In the genomic region with DNA sequence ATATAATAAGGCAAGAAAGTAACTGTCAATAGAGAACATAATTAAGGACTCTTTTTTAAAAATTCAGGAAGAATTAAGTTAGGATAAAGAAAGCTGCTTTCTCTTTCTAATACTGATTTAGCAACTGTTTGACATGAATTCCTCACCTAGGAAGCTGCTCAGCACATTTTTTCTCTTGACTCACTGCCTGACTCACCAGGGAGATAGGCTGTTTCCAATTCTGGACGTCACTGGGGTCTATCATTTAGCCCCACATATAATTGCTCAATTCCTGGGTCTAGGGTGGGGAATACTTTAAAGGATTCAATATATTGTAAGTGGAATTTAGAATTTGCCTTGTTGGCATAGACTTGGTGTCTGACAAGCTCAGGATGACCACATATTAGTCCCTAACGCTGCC, we compare ENCODE assay signal across 14 cellular contexts. TPM values are rescaled to one million over a fixed set of nuclear protein-coding genes. Genes with fewer than 3 reads are reported as not detected.
DNase-seq lines count a peak whose midpoint lies in the region; ATAC-seq and TF ChIP-seq lines count a peak whose summit lies in the region.
"Had no signal": no experiment of that assay in that cellular context is flagged by ENCODE, and none has a peak within 500 bp of the region (broad histone marks: within the 10 kb centered on the region; RNA-seq: fewer than 3 reads in every experiment).

No MANE protein-coding gene starts in this region.

- 46% methylated on average over 2 of the region's 2 CpGs for WGBS in suprapubic skin

- no peak overlapping the region for H3K27ac Mint-ChIP-seq in endothelial cell (ENCODE audit: unreplicated experiment)
- H3K27ac Mint-ChIP-seq: T-helper 1 cell treated with Interleukin-12 subunit alpha and Interleukin-12 subunit beta and Interleukin-4 antibody, amounts not matched to agents 30 μg/mL and 1 μg/mL, for 36 hours had no signal

- no peak for ATAC-seq in GM19328 (IDR thresholded peaks at IDR 0.05; ENCODE audit: unreplicated experiment)
- no peak for ATAC-seq in GM21515 (IDR thresholded peaks at IDR 0.05; ENCODE audit: unreplicated experiment)

- H3K4me3 ChIP-seq in suprapubic skin = no peak overlapping the region

- H3K27me3 ChIP-seq in suprapubic skin = no peaks in the 10 kb centered on the region

- no peaks in the 10 kb centered on the region for H3K4me1 Mint-ChIP-seq in endothelial cell (ENCODE audit: unreplicated experiment)
- H3K4me1 Mint-ChIP-seq: central memory CD8-positive, alpha-beta T cell had no signal

- no peak for TF ChIP-seq EP300 in suprapubic skin (IDR thresholded peaks at IDR 0.05)

- no peaks in the 10 kb centered on the region for H3K36me3 Mint-ChIP-seq in endothelial cell (ENCODE audit: low read depth, unreplicated experiment)

- H3K4me1 ChIP-seq in suprapubic skin = peaks cover 18% of the 10 kb centered on the region

- no peak for TF ChIP-seq POLR2A in suprapubic skin (IDR thresholded peaks at IDR 0.05)

- H3K36me3 ChIP-seq in suprapubic skin = no peaks in the 10 kb centered on the region

- no peaks in the 10 kb centered on the region for H3K9me3 ChIP-seq in suprapubic skin

- TF ChIP-seq CTCF in suprapubic skin (IDR thresholded peaks at IDR 0.05) = no peak
- TF ChIP-seq CTCF in endothelial cell (IDR thresholded peaks at IDR 0.05; ENCODE audit: unreplicated experiment) = no peak

- H3K4me3 Mint-ChIP-seq in endothelial cell (ENCODE audit: unreplicated experiment) = no peak overlapping the region
- H3K4me3 Mint-ChIP-seq: central memory CD8-positive, alpha-beta T cell; T-helper 1 cell treated with Interleukin-12 subunit alpha and Interleukin-12 subunit beta and Interleukin-4 antibody, amounts not matched to agents 30 μg/mL and 1 μg/mL, for 36 hours had no signal

- no peaks in the 10 kb centered on the region for H3K27me3 Mint-ChIP-seq in endothelial cell (ENCODE audit: unreplicated experiment)

- H3K27ac ChIP-seq in suprapubic skin = peak overlapping the region; percentile 75
- H3K27ac ChIP-seq: KMS-11 had no signal

- no peaks in the 10 kb centered on the region for H3K9me3 Mint-ChIP-seq in endothelial cell (ENCODE audit: unreplicated experiment)
- H3K9me3 Mint-ChIP-seq: central memory CD8-positive, alpha-beta T cell; T-helper 1 cell treated with Interleukin-12 subunit alpha and Interleukin-12 subunit beta and Interleukin-4 antibody, amounts not matched to agents 30 μg/mL and 1 μg/mL, for 36 hours had no signal

- peak; percentile 14 for DNase-seq in HK-2 (ENCODE audit: unreplicated experiment)
- peak; percentile 85 for DNase-seq in amniotic epithelial cell (ENCODE audit: low read depth)
- peak; percentile 60 for DNase-seq in islet precursor cell
- DNase-seq in suprapubic skin (ENCODE audit: low spot score in 2 of 2) = no peak
- DNase-seq in endothelial cell (ENCODE audit: low spot score) = no peak
- DNase-seq: activated CD8-positive, alpha-beta memory T cell treated with anti-CD3 and anti-CD28 coated beads, Interleukin-2, amount 50 U/mL, for 4 hours; GF-D8; NCI-H524 treated with DMSO at 0.1 percent for 48 hours; occipital lobe had no signal

RNA-seq across cellular contexts. Expression of a gene that starts 50.8 kb away (rescaled TPM):
- total RNA-seq in suprapubic skin (10 to 100 TPM; 60.1 to 84.9 (median 65.2) TPM), endothelial cell (ENCODE audit: unreplicated experiment) (88.3 TPM)

Comparison
In these comparisons a context has a peak if more than half of its experiments do, and no peak if none do; other contexts are left out.
1. DNase-seq: peak in HK-2 (single experiment), amniotic epithelial cell (single experiment) and islet precursor cell (single experiment); none in suprapubic skin (0 of 2) and endothelial cell (single experiment).